ENCODE assay signal across 2 cellular contexts in the genomic region with DNA sequence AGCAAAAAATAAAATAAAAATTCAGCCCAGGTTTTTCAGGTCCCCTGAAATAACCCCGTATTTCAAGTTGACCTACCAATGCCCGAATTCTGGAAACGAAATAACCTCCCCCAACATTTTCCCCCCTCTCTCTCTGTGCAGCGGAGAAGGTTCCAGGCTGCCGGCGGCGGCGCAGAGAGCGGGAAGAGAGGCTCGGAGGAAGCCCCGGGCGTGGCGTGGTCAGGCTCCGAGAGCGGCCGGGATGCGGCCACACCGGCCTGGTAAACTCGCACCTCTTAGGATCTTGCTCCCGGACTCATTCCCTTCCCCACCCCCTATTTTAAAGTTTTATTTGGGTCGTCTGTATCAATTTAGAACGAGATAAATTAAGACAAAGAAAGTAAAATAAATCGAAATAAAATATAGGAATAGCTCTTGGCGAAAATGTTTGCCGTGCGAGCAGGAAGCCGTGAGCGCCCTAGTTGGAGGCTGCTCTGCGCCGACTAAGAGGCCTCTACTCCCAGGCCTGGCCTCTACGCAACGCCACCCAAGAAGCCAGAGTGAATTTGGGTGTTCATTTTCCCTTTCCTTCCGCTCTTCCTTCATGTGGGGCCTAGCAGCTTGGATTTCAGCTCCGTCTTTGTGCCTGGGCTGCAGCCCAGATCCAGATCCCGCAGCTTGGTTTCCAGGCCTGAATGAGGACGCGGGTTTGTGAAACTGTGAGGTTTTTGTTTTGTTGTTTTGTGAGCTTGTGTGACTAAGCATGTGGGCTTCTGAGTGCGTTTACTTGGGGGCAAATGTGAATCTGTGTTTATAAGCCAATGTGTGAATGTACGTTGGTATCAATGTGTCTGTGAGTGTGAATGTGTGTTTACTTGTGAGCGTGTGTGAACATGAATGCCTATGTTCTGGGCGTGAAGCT.
TF ChIP-seq lines count a peak whose summit lies in the region.

No MANE protein-coding gene starts in this region.

TF ChIP-seq in SK-N-SH, 30 proteins besides CTCF, POLR2A, EP300 and RAD21:
- TF ChIP-seq, protein P1, sequence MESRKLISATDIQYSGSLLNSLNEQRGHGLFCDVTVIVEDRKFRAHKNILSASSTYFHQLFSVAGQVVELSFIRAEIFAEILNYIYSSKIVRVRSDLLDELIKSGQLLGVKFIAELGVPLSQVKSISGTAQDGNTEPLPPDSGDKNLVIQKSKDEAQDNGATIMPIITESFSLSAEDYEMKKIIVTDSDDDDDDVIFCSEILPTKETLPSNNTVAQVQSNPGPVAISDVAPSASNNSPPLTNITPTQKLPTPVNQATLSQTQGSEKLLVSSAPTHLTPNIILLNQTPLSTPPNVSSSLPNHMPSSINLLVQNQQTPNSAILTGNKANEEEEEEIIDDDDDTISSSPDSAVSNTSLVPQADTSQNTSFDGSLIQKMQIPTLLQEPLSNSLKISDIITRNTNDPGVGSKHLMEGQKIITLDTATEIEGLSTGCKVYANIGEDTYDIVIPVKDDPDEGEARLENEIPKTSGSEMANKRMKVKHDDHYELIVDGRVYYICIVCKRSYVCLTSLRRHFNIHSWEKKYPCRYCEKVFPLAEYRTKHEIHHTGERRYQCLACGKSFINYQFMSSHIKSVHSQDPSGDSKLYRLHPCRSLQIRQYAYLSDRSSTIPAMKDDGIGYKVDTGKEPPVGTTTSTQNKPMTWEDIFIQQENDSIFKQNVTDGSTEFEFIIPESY (IDR thresholded peaks at IDR 0.05; ENCODE audit: borderline replicate concordance, low read depth) = no peak
- TF ChIP-seq FOSL2 (IDR thresholded peaks at IDR 0.05; ENCODE audit: borderline replicate concordance, low read depth) (no peak), SMC3 (IDR thresholded peaks at IDR 0.05; ENCODE audit: low read depth, low read length) (no peak), NRF1 (IDR thresholded peaks at IDR 0.05; ENCODE audit: low read depth, low read length) (no peak), TCF12 (IDR thresholded peaks at IDR 0.05) (no peak), EZH2phosphoT487 (IDR thresholded peaks at IDR 0.05; ENCODE audit: borderline replicate concordance, low read depth) (peak; percentile 82; the same call in 1 of the 2 replicates), RXRA (IDR thresholded peaks at IDR 0.05; ENCODE audit: borderline replicate concordance, low read depth) (no peak), NFIC (IDR thresholded peaks at IDR 0.05; ENCODE audit: borderline replicate concordance) (no peak)
TF ChIP-seq in SK-N-SH: peak in this region for 1.

TF ChIP-seq in SK-N-SH treated with all-trans-retinoic acid at 6 μM for 48 hours, 23 proteins besides CTCF, POLR2A, EP300 and RAD21 (continued from another document):
- TF ChIP-seq, protein P2, sequence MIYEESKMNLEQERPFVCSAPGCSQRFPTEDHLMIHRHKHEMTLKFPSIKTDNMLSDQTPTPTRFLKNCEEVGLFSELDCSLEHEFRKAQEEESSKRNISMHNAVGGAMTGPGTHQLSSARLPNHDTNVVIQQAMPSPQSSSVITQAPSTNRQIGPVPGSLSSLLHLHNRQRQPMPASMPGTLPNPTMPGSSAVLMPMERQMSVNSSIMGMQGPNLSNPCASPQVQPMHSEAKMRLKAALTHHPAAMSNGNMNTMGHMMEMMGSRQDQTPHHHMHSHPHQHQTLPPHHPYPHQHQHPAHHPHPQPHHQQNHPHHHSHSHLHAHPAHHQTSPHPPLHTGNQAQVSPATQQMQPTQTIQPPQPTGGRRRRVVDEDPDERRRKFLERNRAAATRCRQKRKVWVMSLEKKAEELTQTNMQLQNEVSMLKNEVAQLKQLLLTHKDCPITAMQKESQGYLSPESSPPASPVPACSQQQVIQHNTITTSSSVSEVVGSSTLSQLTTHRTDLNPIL (CRISPR knock-in tag; IDR thresholded peaks at IDR 0.05; ENCODE audit: low read depth) = no peak
- TF ChIP-seq ARNTL (CRISPR knock-in tag; IDR thresholded peaks at IDR 0.05; ENCODE audit: borderline replicate concordance, low read depth) (no peak), PPARA (CRISPR knock-in tag; IDR thresholded peaks at IDR 0.05; ENCODE audit: borderline replicate concordance) (no peak), CSDC2 (CRISPR knock-in tag; IDR thresholded peaks at IDR 0.05) (no peak)
TF ChIP-seq in SK-N-SH treated with all-trans-retinoic acid at 6 μM for 48 hours: peak in this region for 0.
